Comparison of ENCODE assay signal across 16 cellular contexts in the genomic region with DNA sequence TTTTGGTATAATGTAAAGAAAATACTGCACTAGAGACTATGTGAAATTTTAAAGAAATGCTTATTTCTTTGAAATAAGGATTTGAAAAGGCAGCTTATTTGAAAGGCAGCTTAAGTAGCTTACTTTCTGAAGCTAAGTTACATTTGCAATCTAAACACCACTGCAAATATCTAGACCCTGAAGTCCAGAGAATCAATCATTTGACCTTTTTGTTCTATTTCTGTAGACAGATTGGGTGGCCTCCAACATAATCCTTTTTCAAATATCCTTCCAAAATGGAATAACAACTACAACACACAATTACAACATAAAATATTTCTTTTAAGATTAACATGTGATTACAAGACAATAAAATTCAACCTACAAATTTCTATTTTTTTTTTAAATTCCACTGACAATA.
"Had no signal": no experiment of that assay in that cellular context is flagged by ENCODE, and none has a peak within 500 bp of the region (broad histone marks: within the 10 kb centered on the region; RNA-seq: fewer than 3 reads in every experiment).

No MANE protein-coding gene starts in this region.

- DNase-seq: activated naive CD4-positive, alpha-beta T cell; activated T-cell treated with anti-CD3 and anti-CD28 coated beads for 4 hours; anterior cingulate cortex; kidney glomerular epithelial cell; lower lobe of right lung; naive B cell; posterior cingulate gyrus; SW 1271; upper lobe of left lung had no signal

- H3K36me3 ChIP-seq: esophagus muscularis mucosa, lower lobe of right lung, neutrophil, right atrium auricular region, suprapubic skin, upper lobe of left lung had no signal

- H3K9me3 Mint-ChIP-seq: stimulated activated naive CD8-positive, alpha-beta T cell treated with anti-CD3 and anti-CD28 coated beads, Interleukin-15, Interleukin-2, amounts not matched to agents 100 ng/mL and 50 ng/mL, for 24 hours; T-helper 2 cell treated with Interferon-gamma antibody and Interleukin-4, amounts not matched to agents 5 μg/mL and 100 μg/mL, for 36 hours had no signal

- H3K36me3 Mint-ChIP-seq: naive B cell had no signal

- H3K27ac ChIP-seq: lower lobe of right lung, neutrophil, skin epidermis, suprapubic skin, upper lobe of left lung had no signal

- H3K4me3 Mint-ChIP-seq: naive B cell; stimulated activated naive CD8-positive, alpha-beta T cell treated with anti-CD3 and anti-CD28 coated beads, Interleukin-15, Interleukin-2, amounts not matched to agents 100 ng/mL and 50 ng/mL, for 24 hours; T-helper 2 cell treated with Interferon-gamma antibody and Interleukin-4, amounts not matched to agents 5 μg/mL and 100 μg/mL, for 36 hours had no signal

- H3K4me1 Mint-ChIP-seq: naive B cell had no signal

- H3K4me3 ChIP-seq: esophagus muscularis mucosa, lower lobe of right lung, right atrium auricular region, skin epidermis, suprapubic skin, upper lobe of left lung had no signal

- H3K9me3 ChIP-seq: esophagus muscularis mucosa, lower lobe of right lung, neutrophil, right atrium auricular region, suprapubic skin, upper lobe of left lung had no signal

- H3K27ac Mint-ChIP-seq: stimulated activated naive CD8-positive, alpha-beta T cell treated with anti-CD3 and anti-CD28 coated beads, Interleukin-15, Interleukin-2, amounts not matched to agents 100 ng/mL and 50 ng/mL, for 24 hours; T-helper 2 cell treated with Interferon-gamma antibody and Interleukin-4, amounts not matched to agents 5 μg/mL and 100 μg/mL, for 36 hours had no signal

- H3K27me3 ChIP-seq: esophagus muscularis mucosa, neutrophil, right atrium auricular region, suprapubic skin, upper lobe of left lung had no signal
